In the genomic region with DNA sequence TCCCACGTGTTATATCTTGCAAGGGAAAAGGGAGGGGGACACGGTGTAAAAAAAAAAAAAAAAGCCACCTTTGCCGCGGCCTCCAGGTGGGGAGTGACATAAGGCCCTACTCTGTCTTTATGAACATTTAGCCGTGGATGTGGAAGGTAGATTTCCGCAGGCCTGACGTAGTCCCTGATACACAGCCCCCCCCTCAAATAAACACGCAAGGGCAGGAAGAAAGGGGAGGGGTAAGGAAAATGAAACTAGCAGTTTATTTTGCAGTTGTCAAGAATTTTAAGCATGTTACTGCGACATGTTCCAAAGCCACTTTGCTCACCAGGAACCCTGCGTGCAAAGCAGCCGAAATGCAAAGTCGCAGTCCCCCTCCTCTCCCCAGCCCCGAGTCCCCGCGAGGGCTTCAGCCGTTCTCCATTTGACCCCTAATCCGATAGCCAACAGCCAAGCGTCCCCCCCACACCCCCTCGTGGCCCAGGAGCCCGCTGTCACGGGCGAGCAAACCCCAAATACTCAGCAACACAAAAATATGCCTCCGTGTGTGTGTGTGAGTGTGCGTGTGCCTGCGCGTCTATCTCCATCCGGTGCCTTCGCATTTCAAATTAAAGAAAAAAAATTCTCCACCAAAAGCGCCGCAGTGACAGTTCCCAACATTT, we compare ENCODE assay signal across 1 cellular context.
TF ChIP-seq lines count a peak whose summit lies in the region.

No MANE protein-coding gene starts in this region.

TF ChIP-seq in GM12878, 131 proteins besides CTCF, POLR2A, EP300 and RAD21 (continued from another document):
- TF ChIP-seq E2F8 (IDR thresholded peaks at IDR 0.05; ENCODE audit: low read depth, partially characterized antibody): peak; percentile 18
- no peak for TF ChIP-seq FOXM1 (IDR thresholded peaks at IDR 0.05; ENCODE audit: low read depth, low read length)
- TF ChIP-seq BACH1 (IDR thresholded peaks at IDR 0.05; ENCODE audit: borderline replicate concordance): 0 out of 2 replicates have a peak, but pooled peaks have one; percentile 18
- peak; percentile 19; the same call in 1 of the 2 replicates for TF ChIP-seq POLR2AphosphoS5 (IDR thresholded peaks at IDR 0.05; ENCODE audit: low read length)
- TF ChIP-seq CREB1 (IDR thresholded peaks at IDR 0.05; ENCODE audit: low read depth): no peak
- no peak for TF ChIP-seq NRF1 (conservative IDR thresholded peaks at IDR 0.05; ENCODE audit: low read depth, low read length)
- TF ChIP-seq GATAD2B (conservative IDR thresholded peaks at IDR 0.05; ENCODE audit: low read depth): no peak
- TF ChIP-seq SREBF2 (IDR thresholded peaks at IDR 0.05; ENCODE audit: low read length): no peak
- TF ChIP-seq RELB (IDR thresholded peaks at IDR 0.05; ENCODE audit: low read depth): no peak
- no peak for TF ChIP-seq NBN (IDR thresholded peaks at IDR 0.05)
- TF ChIP-seq TARDBP (IDR thresholded peaks at IDR 0.05; ENCODE audit: borderline replicate concordance): no peak
- no peak for TF ChIP-seq ZZZ3 (IDR thresholded peaks at IDR 0.05; ENCODE audit: control insufficient read depth, insufficient read length, low read depth)
- TF ChIP-seq PML (IDR thresholded peaks at IDR 0.05; ENCODE audit: low read length): no peak
- TF ChIP-seq TCF3 (IDR thresholded peaks at IDR 0.05; ENCODE audit: borderline replicate concordance, insufficient read depth, low read depth, low read length): no peak
- TF ChIP-seq SMAD5 (IDR thresholded peaks at IDR 0.05; ENCODE audit: low read depth): no peak
- no peak for TF ChIP-seq BMI1 (IDR thresholded peaks at IDR 0.05; ENCODE audit: borderline replicate concordance)
- TF ChIP-seq, protein P1, sequence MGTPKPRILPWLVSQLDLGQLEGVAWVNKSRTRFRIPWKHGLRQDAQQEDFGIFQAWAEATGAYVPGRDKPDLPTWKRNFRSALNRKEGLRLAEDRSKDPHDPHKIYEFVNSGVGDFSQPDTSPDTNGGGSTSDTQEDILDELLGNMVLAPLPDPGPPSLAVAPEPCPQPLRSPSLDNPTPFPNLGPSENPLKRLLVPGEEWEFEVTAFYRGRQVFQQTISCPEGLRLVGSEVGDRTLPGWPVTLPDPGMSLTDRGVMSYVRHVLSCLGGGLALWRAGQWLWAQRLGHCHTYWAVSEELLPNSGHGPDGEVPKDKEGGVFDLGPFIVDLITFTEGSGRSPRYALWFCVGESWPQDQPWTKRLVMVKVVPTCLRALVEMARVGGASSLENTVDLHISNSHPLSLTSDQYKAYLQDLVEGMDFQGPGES (IDR thresholded peaks at IDR 0.05): no peak
- no peak for TF ChIP-seq TCF12 (IDR thresholded peaks at IDR 0.05; ENCODE audit: low read depth, low read length)
- TF ChIP-seq CBFB (IDR thresholded peaks at IDR 0.05; ENCODE audit: low read depth): no peak
- peak; percentile 55; the same call in 1 of the 2 replicates for TF ChIP-seq MLLT1 (IDR thresholded peaks at IDR 0.05)
- peak; percentile 9 for TF ChIP-seq MEF2B (IDR thresholded peaks at IDR 0.05; ENCODE audit: partially characterized antibody, poor library complexity, severe bottlenecking)
